Comparison of ENCODE assay signal across 9 cellular contexts in genomic region chr1:28296401-28297220, GRCh38. TPM values are rescaled to one million over a fixed set of nuclear protein-coding genes. Genes with fewer than 3 reads are reported as not detected.
DNase-seq lines count a peak whose midpoint lies in the region; ATAC-seq, FAIRE-seq and TF ChIP-seq lines count a peak whose summit lies in the region.
"Had no signal": no experiment of that assay in that cellular context is flagged by ENCODE, and none has a peak within 500 bp of the region (broad histone marks: within the 10 kb centered on the region; RNA-seq: fewer than 3 reads in every experiment).

No MANE protein-coding gene starts in this region.

- intact Hi-C loops in cardiac septum (cut with DNase I): no loop called here
- intact Hi-C loops in body of pancreas (cut with DNase I): no loop called here

- ATAC-seq in body of pancreas (peak; percentile 91), GM21526 (IDR thresholded peaks at IDR 0.05; ENCODE audit: low FRiP score, unreplicated experiment) (no peak)

- no peaks in the 10 kb centered on the region for H3K9me3 Mint-ChIP-seq in T-helper 2 cell treated with Interferon-gamma antibody and Interleukin-4, amounts not matched to agents 5 μg/mL and 100 μg/mL, for 36 hours

- WGBS in body of pancreas, 2 donors: 4 to 15% methylated on average over 14 of the region's 14 CpGs

- no peak overlapping the region for H3K4me3 Mint-ChIP-seq in T-helper 2 cell treated with Interferon-gamma antibody and Interleukin-4, amounts not matched to agents 5 μg/mL and 100 μg/mL, for 36 hours

- no peak overlapping the region for H3K27ac Mint-ChIP-seq in T-helper 2 cell treated with Interferon-gamma antibody and Interleukin-4, amounts not matched to agents 5 μg/mL and 100 μg/mL, for 36 hours

- TF ChIP-seq CTCF in cardiac muscle cell (IDR thresholded peaks at IDR 0.05; ENCODE audit: low read depth, low read length) (no peak), body of pancreas (IDR thresholded peaks at IDR 0.05) (peak in 1 of 7 experiments; percentile 8)

- no peaks in the 10 kb centered on the region for H3K9me3 ChIP-seq in cardiac muscle cell (ENCODE audit: low read depth)
- no peaks in the 10 kb centered on the region for H3K9me3 ChIP-seq in body of pancreas
- H3K9me3 ChIP-seq: BLaER1 had no signal

- H3K4me3 ChIP-seq in cardiac muscle cell: no peak overlapping the region
- no peak overlapping the region for H3K4me3 ChIP-seq in body of pancreas
- H3K4me3 ChIP-seq: BLaER1 had no signal

- peak in 2 of 3 donors; percentile 12 to 14 for TF ChIP-seq POLR2A in body of pancreas (IDR thresholded peaks at IDR 0.05)

- H3K27me3 Mint-ChIP-seq in T-helper 2 cell treated with Interferon-gamma antibody and Interleukin-4, amounts not matched to agents 5 μg/mL and 100 μg/mL, for 36 hours (ENCODE audit: low read depth): peaks cover 3% of the 10 kb centered on the region

- H3K27ac ChIP-seq in cardiac muscle cell (peak overlapping the region; percentile 2), body of pancreas (peak overlapping the region; percentile 29 to 69 (median 58))
- H3K27ac ChIP-seq: BLaER1 had no signal

- no peaks in the 10 kb centered on the region for H3K36me3 Mint-ChIP-seq in T-helper 2 cell treated with Interferon-gamma antibody and Interleukin-4, amounts not matched to agents 5 μg/mL and 100 μg/mL, for 36 hours (ENCODE audit: low read depth)

- H3K27me3 ChIP-seq in cardiac muscle cell (no peaks in the 10 kb centered on the region), body of pancreas (no peaks in the 10 kb centered on the region)
- H3K27me3 ChIP-seq: BLaER1 had no signal

- no peak for FAIRE-seq in urothelium cell line (lab: Jason Lieb, UNC)

- H3K4me1 ChIP-seq in cardiac muscle cell (ENCODE audit: low read depth) (no peaks in the 10 kb centered on the region), body of pancreas (peaks cover 18% of the 10 kb centered on the region)
- H3K4me1 ChIP-seq: BLaER1 had no signal

- H3K36me3 ChIP-seq in cardiac muscle cell (no peaks in the 10 kb centered on the region), body of pancreas (replicated peaks in 1 of 2; ENCODE audit: insufficient read depth in 1 of 2, low read depth in 2 of 2) (no peaks in the 10 kb centered on the region)
- H3K36me3 ChIP-seq: BLaER1 had no signal

- DNase-seq in cardiac muscle cell (ENCODE audit: low read depth in 1 of 2, low spot score in 1 of 2): peak; percentile 71 to 94
- no peak for DNase-seq in cardiac septum (ENCODE audit: low spot score)
- peak; percentile 63 to 84 (median 71) for DNase-seq in body of pancreas
- peak; percentile 99 for DNase-seq in left kidney (ENCODE audit: low read depth, low spot score)
- peak; percentile 45 for DNase-seq in urothelium cell line (ENCODE audit: low spot score)
- DNase-seq in NCI-H1436 (lab: John Stamatoyannopoulos, UW): no peak
- DNase-seq in T-helper 2 cell treated with Interferon-gamma antibody and Interleukin-4, amounts not matched to agents 5 μg/mL and 100 μg/mL, for 36 hours (ENCODE audit: low spot score): no peak

- peaks cover 13% of the 10 kb centered on the region for H3K4me1 Mint-ChIP-seq in T-helper 2 cell treated with Interferon-gamma antibody and Interleukin-4, amounts not matched to agents 5 μg/mL and 100 μg/mL, for 36 hours (ENCODE audit: low read depth)

RNA-seq across cellular contexts. Expression of gene MED18, which starts 32.2 kb away (rescaled TPM):
- total RNA-seq in cardiac muscle cell: 11.5 and 14.9 TPM in 2 replicates
- 14.1 and 17.6 TPM in 2 replicates for polyA plus RNA-seq in cardiac muscle cell
- 10.3 TPM for total RNA-seq in cardiac septum
- 10 to 100 TPM in 1 of 2 donors, 1 to 10 TPM in 1; 7.3 to 10.5 TPM for total RNA-seq in body of pancreas

RNA-seq across cellular contexts. Expression of gene SESN2, which starts 37.3 kb away (rescaled TPM):
- total RNA-seq in cardiac muscle cell: 22.3 and 24.6 TPM in 2 replicates
- 24.5 and 24.8 TPM in 2 replicates for polyA plus RNA-seq in cardiac muscle cell
- 4.7 TPM for total RNA-seq in cardiac septum
- total RNA-seq in body of pancreas: 10 to 100 TPM in 1 of 2 donors, 1 to 10 TPM in 1; 8.2 to 12.5 TPM

Comparison
In these comparisons a context has a peak if more than half of its experiments do, and no peak if none do; other contexts are left out.
1. DNase-seq: peak in cardiac muscle cell (2 of 2), body of pancreas (4 of 4), left kidney (single experiment) and urothelium cell line (single experiment); none in cardiac septum (single experiment), NCI-H1436 (single experiment) and T-helper 2 cell treated with Interferon-gamma antibody and Interleukin-4, amounts not matched to agents 5 μg/mL and 100 μg/mL, for 36 hours (single experiment).